9 cellular contexts compared by ENCODE assay signal in the genomic region with DNA sequence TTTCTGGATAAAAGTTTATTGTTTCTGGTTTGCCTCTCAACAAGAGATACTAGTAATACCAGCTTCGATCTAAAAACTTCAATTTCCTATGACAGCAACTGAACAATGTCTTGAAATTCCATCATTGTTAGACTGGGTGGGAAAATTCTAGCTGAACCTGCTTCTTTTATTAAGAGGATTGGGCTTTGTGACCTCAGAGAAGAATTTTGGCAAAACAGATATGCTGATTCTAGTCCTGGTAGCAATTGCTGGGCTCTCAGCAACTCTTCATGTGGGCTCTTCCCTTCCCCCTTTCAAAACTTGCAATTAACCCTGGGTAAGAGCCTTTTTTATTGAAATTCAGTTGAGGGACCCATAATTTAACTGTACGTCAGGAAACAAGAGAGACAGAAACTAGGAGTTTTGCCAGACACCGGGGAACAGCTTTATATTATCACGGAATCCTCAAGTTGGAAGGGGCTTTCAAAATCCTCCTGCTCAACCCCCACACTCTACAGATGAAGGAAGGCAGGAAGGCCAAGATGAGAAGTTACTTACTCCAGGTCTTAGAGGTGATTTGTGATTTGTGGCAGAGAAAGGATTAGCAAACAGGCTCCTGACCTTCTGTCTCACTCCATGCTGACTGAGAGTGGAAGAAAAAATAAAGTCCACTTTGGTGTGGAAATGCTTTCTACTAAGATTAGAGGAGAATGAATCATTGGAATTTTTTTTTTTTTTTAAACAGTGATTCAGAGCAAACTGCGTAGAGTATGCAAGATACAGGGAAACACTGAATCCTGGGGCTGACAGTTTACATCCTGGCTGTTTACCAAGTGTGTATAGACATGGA.
DNase-seq lines count a peak whose midpoint lies in the region; ATAC-seq and TF ChIP-seq lines count a peak whose summit lies in the region.
"Had no signal": no experiment of that assay in that cellular context is flagged by ENCODE, and none has a peak within 500 bp of the region (broad histone marks: within the 10 kb centered on the region; RNA-seq: fewer than 3 reads in every experiment).

No MANE protein-coding gene starts in this region.

- ATAC-seq in CD4-positive, alpha-beta T cell (ENCODE audit: poor library complexity), result no peak
- ATAC-seq in HG03039 (IDR thresholded peaks at IDR 0.05; ENCODE audit: unreplicated experiment) (no peak), HG03108 (IDR thresholded peaks at IDR 0.05; ENCODE audit: unreplicated experiment) (no peak)

- H3K4me1 Mint-ChIP-seq in CD4-positive, alpha-beta T cell (ENCODE audit: low read depth), result peaks cover 69% of the 10 kb centered on the region
- H3K4me1 Mint-ChIP-seq in neural crest cell, result peaks cover 31% of the 10 kb centered on the region

- peak overlapping the region; percentile 61 for H3K27ac Mint-ChIP-seq in CD4-positive, alpha-beta T cell
- peak overlapping the region; percentile 9 for H3K27ac Mint-ChIP-seq in neural crest cell (ENCODE audit: unreplicated experiment)

- no peak overlapping the region for H3K27ac ChIP-seq in CD4-positive, alpha-beta T cell (ENCODE audit: low read depth, low read length)
- H3K27ac ChIP-seq in duodenal mucosa (ENCODE audit: low read depth, low read length), result peak overlapping the region; percentile 48
- H3K27ac ChIP-seq: neutrophil had no signal

- H3K36me3 ChIP-seq in duodenal mucosa (ENCODE audit: control insufficient read depth in 1 of 2, insufficient read depth in 2 of 2, low read length in 2 of 2), result no peaks in the 10 kb centered on the region
- H3K36me3 ChIP-seq: neutrophil had no signal

- H3K4me1 ChIP-seq in duodenal mucosa (ENCODE audit: control insufficient read depth in 1 of 2, insufficient read depth in 2 of 2, low read length in 2 of 2), result peaks cover 51 to 88% of the 10 kb centered on the region in 2 donors

- H3K4me3 ChIP-seq in duodenal mucosa (ENCODE audit: low read depth in 1 of 2, low read length in 2 of 2), result peak overlapping the region; percentile 16 to 57

- H3K4me3 Mint-ChIP-seq in CD4-positive, alpha-beta T cell, result no peak overlapping the region
- H3K4me3 Mint-ChIP-seq in neural crest cell, result no peak overlapping the region

- H3K9me3 ChIP-seq in CD4-positive, alpha-beta T cell (ENCODE audit: control insufficient read depth, low read length), result no peaks in the 10 kb centered on the region
- H3K9me3 ChIP-seq in duodenal mucosa (ENCODE audit: control insufficient read depth in 1 of 2, low read length in 2 of 2), result no peaks in the 10 kb centered on the region
- H3K9me3 ChIP-seq: neutrophil had no signal

- no peaks in the 10 kb centered on the region for H3K9me3 Mint-ChIP-seq in CD4-positive, alpha-beta T cell
- peaks cover 2% of the 10 kb centered on the region for H3K9me3 Mint-ChIP-seq in neural crest cell

- TF ChIP-seq CTCF in CD4-positive, alpha-beta T cell (IDR thresholded peaks at IDR 0.05), result no peak
- no peak for TF ChIP-seq CTCF in neural crest cell (conservative IDR thresholded peaks at IDR 0.05)

- no peaks in the 10 kb centered on the region for H3K27me3 Mint-ChIP-seq in CD4-positive, alpha-beta T cell
- H3K27me3 Mint-ChIP-seq in neural crest cell (ENCODE audit: low read depth), result no peaks in the 10 kb centered on the region

- POLR2A ChIA-PET in CD4-positive, alpha-beta T cell (lab: Charles Lee), result interaction anchor here (1.8 to 2.6 kb wide), 2 partner anchors 84 to 239 kb away, joined by 6 to 21 read pairs; a partner anchor contains a TSS

- intact Hi-C loops in CD4-positive, alpha-beta T cell (cut with DNase I, micrococcal nuclease), result loop anchor here (2.0 to 5.0 kb wide), 3 partner anchors 185 to 239 kb away; a partner anchor contains a TSS

- H3K9ac ChIP-seq in duodenal mucosa (ENCODE audit: low read depth in 1 of 2, low read length in 2 of 2), result peak overlapping the region; percentile 12 to 56

- no peaks in the 10 kb centered on the region for H3K27me3 ChIP-seq in CD4-positive, alpha-beta T cell (ENCODE audit: control insufficient read depth, insufficient read depth, low read length)
- H3K27me3 ChIP-seq in duodenal mucosa (ENCODE audit: control insufficient read depth in 1 of 2, insufficient read depth in 2 of 2, low read length in 2 of 2), result no peaks in the 10 kb centered on the region
- H3K27me3 ChIP-seq: neutrophil had no signal

- no peaks in the 10 kb centered on the region for H3K36me3 Mint-ChIP-seq in CD4-positive, alpha-beta T cell (ENCODE audit: low read depth)
- H3K36me3 Mint-ChIP-seq in neural crest cell (ENCODE audit: low read depth), result no peaks in the 10 kb centered on the region

- CTCF ChIA-PET in CD4-positive, alpha-beta T cell (lab: Charles Lee), result interaction anchor here (1.1 to 1.9 kb wide), 2 partner anchors 14 to 238 kb away, joined by 3 to 7 read pairs; no protein-coding TSS in a partner anchor

- DNase-seq in CD4-positive, alpha-beta T cell, result no peak
- peak; percentile 41 for DNase-seq in NCI-H1105 (lab: John Stamatoyannopoulos, UW)
- DNase-seq in neural crest cell (ENCODE audit: low read depth, low spot score), result no peak
- DNase-seq in mesenteric fat pad (ENCODE audit: low spot score), result no peak
- DNase-seq in KG1 (lab: John Stamatoyannopoulos, UW), result no peak
